Comparison of ENCODE assay signal across 1 cellular context in the genomic region with DNA sequence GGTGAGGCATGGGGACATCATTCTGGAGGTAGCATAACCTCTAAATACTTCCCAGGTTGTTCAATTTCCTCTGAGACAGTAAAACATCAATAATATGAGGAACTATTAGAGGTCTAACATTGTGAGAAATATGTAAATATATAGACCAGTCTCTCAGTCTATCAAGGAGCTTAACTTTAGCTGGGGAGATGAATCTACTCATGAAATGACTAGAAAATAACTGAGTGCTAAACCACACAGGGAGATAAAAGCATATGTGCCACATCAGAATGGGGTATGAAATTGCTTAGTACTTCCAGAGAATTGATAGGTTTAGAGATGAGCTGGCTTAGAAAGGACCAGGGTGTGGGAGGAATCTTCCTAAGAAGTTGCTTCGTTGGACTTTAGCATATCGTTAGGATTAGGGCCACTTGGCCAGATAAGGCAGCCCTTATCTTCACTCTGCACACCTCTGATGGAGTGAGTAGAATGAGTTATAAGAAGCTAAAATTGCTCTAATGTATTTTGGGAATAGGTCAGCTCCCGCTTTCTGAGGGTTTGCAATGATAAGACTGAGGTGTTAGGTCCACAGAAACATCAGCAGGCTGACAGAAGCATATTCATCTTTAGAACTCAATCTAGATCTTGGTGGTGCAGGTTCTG.
TF ChIP-seq lines count a peak whose summit lies in the region.

No MANE protein-coding gene starts in this region.

TF ChIP-seq in K562, 482 proteins besides CTCF, POLR2A, EP300 and RAD21 (continued from another document and continues in another):
- TF ChIP-seq HNRNPUL1 (IDR thresholded peaks at IDR 0.05; ENCODE audit: low read length) (no peak), FOXM1 (IDR thresholded peaks at IDR 0.05; ENCODE audit: low read depth) (peak; percentile 79), FOXM1 (CRISPR knock-in tag; IDR thresholded peaks at IDR 0.05; ENCODE audit: low read depth) (no peak), RBM39 (optimal IDR thresholded peaks at IDR 0.05; ENCODE audit: low read depth, low read length) (no peak), ZNF121 (CRISPR knock-in tag; conservative IDR thresholded peaks at IDR 0.05) (no peak), ZNF197 (CRISPR knock-in tag; IDR thresholded peaks at IDR 0.05; ENCODE audit: low read depth) (no peak), SMARCA5 (IDR thresholded peaks at IDR 0.05) (peak; percentile 12; the same call in 1 of the 2 replicates), RBM25 (IDR thresholded peaks at IDR 0.05; ENCODE audit: low read depth, low read length, severe bottlenecking) (no peak), ZSCAN32 (CRISPR knock-in tag; IDR thresholded peaks at IDR 0.05) (no peak), RBM22 (IDR thresholded peaks at IDR 0.05; ENCODE audit: low read depth, low read length, poor library complexity, severe bottlenecking) (no peak), BRD9 (IDR thresholded peaks at IDR 0.05; ENCODE audit: low read depth, partially characterized antibody) (no peak), ZNF146 (CRISPR knock-in tag; IDR thresholded peaks at IDR 0.05; ENCODE audit: unreplicated experiment) (no peak), SMARCC2 (IDR thresholded peaks at IDR 0.05; ENCODE audit: low read depth) (peak; percentile 89), KLF1 (tag; IDR thresholded peaks at IDR 0.05) (no peak), ZNF764 (CRISPR knock-in tag; IDR thresholded peaks at IDR 0.05; ENCODE audit: low read depth) (no peak), KAT8 (IDR thresholded peaks at IDR 0.05; ENCODE audit: low read depth) (no peak), TRIM24 (IDR thresholded peaks at IDR 0.05) (peak; percentile 20 to 72; a peak in 3 of 4 replicates), CBX1 (IDR thresholded peaks at IDR 0.05; ENCODE audit: low read depth) (no peak), ATF1 (CRISPR knock-in tag; IDR thresholded peaks at IDR 0.05) (no peak), ATF1 (tag; IDR thresholded peaks at IDR 0.05) (no peak), TEAD1 (CRISPR knock-in tag; IDR thresholded peaks at IDR 0.05) (no peak), NBN (IDR thresholded peaks at IDR 0.05; ENCODE audit: low read depth) (0 out of 2 replicates have a peak, but pooled peaks have one; percentile 38), CBFA2T3 (IDR thresholded peaks at IDR 0.05) (peak; percentile 94), ZNF165 (CRISPR knock-in tag; IDR thresholded peaks at IDR 0.05; ENCODE audit: borderline replicate concordance) (no peak), RB1 (IDR thresholded peaks at IDR 0.05; ENCODE audit: low read depth) (peak; percentile 43; the same call in 1 of the 2 replicates), ZFP30 (CRISPR knock-in tag; IDR thresholded peaks at IDR 0.05; ENCODE audit: borderline replicate concordance) (no peak)
- TF ChIP-seq, protein P1, sequence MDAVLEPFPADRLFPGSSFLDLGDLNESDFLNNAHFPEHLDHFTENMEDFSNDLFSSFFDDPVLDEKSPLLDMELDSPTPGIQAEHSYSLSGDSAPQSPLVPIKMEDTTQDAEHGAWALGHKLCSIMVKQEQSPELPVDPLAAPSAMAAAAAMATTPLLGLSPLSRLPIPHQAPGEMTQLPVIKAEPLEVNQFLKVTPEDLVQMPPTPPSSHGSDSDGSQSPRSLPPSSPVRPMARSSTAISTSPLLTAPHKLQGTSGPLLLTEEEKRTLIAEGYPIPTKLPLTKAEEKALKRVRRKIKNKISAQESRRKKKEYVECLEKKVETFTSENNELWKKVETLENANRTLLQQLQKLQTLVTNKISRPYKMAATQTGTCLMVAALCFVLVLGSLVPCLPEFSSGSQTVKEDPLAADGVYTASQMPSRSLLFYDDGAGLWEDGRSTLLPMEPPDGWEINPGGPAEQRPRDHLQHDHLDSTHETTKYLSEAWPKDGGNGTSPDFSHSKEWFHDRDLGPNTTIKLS (IDR thresholded peaks at IDR 0.05; ENCODE audit: borderline replicate concordance, low read depth) = peak; percentile 31; the same call in 1 of the 2 replicates
- TF ChIP-seq, protein P2, sequence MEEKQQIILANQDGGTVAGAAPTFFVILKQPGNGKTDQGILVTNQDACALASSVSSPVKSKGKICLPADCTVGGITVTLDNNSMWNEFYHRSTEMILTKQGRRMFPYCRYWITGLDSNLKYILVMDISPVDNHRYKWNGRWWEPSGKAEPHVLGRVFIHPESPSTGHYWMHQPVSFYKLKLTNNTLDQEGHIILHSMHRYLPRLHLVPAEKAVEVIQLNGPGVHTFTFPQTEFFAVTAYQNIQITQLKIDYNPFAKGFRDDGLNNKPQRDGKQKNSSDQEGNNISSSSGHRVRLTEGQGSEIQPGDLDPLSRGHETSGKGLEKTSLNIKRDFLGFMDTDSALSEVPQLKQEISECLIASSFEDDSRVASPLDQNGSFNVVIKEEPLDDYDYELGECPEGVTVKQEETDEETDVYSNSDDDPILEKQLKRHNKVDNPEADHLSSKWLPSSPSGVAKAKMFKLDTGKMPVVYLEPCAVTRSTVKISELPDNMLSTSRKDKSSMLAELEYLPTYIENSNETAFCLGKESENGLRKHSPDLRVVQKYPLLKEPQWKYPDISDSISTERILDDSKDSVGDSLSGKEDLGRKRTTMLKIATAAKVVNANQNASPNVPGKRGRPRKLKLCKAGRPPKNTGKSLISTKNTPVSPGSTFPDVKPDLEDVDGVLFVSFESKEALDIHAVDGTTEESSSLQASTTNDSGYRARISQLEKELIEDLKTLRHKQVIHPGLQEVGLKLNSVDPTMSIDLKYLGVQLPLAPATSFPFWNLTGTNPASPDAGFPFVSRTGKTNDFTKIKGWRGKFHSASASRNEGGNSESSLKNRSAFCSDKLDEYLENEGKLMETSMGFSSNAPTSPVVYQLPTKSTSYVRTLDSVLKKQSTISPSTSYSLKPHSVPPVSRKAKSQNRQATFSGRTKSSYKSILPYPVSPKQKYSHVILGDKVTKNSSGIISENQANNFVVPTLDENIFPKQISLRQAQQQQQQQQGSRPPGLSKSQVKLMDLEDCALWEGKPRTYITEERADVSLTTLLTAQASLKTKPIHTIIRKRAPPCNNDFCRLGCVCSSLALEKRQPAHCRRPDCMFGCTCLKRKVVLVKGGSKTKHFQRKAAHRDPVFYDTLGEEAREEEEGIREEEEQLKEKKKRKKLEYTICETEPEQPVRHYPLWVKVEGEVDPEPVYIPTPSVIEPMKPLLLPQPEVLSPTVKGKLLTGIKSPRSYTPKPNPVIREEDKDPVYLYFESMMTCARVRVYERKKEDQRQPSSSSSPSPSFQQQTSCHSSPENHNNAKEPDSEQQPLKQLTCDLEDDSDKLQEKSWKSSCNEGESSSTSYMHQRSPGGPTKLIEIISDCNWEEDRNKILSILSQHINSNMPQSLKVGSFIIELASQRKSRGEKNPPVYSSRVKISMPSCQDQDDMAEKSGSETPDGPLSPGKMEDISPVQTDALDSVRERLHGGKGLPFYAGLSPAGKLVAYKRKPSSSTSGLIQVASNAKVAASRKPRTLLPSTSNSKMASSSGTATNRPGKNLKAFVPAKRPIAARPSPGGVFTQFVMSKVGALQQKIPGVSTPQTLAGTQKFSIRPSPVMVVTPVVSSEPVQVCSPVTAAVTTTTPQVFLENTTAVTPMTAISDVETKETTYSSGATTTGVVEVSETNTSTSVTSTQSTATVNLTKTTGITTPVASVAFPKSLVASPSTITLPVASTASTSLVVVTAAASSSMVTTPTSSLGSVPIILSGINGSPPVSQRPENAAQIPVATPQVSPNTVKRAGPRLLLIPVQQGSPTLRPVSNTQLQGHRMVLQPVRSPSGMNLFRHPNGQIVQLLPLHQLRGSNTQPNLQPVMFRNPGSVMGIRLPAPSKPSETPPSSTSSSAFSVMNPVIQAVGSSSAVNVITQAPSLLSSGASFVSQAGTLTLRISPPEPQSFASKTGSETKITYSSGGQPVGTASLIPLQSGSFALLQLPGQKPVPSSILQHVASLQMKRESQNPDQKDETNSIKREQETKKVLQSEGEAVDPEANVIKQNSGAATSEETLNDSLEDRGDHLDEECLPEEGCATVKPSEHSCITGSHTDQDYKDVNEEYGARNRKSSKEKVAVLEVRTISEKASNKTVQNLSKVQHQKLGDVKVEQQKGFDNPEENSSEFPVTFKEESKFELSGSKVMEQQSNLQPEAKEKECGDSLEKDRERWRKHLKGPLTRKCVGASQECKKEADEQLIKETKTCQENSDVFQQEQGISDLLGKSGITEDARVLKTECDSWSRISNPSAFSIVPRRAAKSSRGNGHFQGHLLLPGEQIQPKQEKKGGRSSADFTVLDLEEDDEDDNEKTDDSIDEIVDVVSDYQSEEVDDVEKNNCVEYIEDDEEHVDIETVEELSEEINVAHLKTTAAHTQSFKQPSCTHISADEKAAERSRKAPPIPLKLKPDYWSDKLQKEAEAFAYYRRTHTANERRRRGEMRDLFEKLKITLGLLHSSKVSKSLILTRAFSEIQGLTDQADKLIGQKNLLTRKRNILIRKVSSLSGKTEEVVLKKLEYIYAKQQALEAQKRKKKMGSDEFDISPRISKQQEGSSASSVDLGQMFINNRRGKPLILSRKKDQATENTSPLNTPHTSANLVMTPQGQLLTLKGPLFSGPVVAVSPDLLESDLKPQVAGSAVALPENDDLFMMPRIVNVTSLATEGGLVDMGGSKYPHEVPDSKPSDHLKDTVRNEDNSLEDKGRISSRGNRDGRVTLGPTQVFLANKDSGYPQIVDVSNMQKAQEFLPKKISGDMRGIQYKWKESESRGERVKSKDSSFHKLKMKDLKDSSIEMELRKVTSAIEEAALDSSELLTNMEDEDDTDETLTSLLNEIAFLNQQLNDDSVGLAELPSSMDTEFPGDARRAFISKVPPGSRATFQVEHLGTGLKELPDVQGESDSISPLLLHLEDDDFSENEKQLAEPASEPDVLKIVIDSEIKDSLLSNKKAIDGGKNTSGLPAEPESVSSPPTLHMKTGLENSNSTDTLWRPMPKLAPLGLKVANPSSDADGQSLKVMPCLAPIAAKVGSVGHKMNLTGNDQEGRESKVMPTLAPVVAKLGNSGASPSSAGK (IDR thresholded peaks at IDR 0.05) = no peak
- TF ChIP-seq, protein P3, sequence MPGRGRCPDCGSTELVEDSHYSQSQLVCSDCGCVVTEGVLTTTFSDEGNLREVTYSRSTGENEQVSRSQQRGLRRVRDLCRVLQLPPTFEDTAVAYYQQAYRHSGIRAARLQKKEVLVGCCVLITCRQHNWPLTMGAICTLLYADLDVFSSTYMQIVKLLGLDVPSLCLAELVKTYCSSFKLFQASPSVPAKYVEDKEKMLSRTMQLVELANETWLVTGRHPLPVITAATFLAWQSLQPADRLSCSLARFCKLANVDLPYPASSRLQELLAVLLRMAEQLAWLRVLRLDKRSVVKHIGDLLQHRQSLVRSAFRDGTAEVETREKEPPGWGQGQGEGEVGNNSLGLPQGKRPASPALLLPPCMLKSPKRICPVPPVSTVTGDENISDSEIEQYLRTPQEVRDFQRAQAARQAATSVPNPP (IDR thresholded peaks at IDR 0.05; ENCODE audit: borderline replicate concordance, insufficient read depth, insufficient read length) = no peak
- TF ChIP-seq, protein P4, sequence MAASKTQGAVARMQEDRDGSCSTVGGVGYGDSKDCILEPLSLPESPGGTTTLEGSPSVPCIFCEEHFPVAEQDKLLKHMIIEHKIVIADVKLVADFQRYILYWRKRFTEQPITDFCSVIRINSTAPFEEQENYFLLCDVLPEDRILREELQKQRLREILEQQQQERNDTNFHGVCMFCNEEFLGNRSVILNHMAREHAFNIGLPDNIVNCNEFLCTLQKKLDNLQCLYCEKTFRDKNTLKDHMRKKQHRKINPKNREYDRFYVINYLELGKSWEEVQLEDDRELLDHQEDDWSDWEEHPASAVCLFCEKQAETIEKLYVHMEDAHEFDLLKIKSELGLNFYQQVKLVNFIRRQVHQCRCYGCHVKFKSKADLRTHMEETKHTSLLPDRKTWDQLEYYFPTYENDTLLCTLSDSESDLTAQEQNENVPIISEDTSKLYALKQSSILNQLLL (CRISPR knock-in tag; IDR thresholded peaks at IDR 0.05; ENCODE audit: borderline replicate concordance) = no peak
- TF ChIP-seq, protein P5, sequence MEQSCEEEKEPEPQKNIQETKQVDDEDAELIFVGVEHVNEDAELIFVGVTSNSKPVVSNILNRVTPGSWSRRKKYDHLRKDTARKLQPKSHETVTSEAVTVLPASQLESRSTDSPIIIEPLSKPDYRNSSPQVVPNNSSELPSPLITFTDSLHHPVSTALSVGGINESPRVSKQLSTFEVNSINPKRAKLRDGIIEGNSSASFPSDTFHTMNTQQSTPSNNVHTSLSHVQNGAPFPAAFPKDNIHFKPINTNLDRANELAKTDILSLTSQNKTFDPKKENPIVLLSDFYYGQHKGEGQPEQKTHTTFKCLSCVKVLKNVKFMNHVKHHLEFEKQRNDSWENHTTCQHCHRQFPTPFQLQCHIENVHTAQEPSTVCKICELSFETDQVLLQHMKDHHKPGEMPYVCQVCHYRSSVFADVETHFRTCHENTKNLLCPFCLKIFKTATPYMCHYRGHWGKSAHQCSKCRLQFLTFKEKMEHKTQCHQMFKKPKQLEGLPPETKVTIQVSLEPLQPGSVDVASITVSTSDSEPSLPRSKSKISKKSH (CRISPR knock-in tag; IDR thresholded peaks at IDR 0.05) = no peak
- TF ChIP-seq, protein P6, sequence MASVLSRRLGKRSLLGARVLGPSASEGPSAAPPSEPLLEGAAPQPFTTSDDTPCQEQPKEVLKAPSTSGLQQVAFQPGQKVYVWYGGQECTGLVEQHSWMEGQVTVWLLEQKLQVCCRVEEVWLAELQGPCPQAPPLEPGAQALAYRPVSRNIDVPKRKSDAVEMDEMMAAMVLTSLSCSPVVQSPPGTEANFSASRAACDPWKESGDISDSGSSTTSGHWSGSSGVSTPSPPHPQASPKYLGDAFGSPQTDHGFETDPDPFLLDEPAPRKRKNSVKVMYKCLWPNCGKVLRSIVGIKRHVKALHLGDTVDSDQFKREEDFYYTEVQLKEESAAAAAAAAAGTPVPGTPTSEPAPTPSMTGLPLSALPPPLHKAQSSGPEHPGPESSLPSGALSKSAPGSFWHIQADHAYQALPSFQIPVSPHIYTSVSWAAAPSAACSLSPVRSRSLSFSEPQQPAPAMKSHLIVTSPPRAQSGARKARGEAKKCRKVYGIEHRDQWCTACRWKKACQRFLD (CRISPR knock-in tag; IDR thresholded peaks at IDR 0.05) = 0 out of 2 replicates have a peak, but pooled peaks have one; percentile 30
- TF ChIP-seq, protein P7, sequence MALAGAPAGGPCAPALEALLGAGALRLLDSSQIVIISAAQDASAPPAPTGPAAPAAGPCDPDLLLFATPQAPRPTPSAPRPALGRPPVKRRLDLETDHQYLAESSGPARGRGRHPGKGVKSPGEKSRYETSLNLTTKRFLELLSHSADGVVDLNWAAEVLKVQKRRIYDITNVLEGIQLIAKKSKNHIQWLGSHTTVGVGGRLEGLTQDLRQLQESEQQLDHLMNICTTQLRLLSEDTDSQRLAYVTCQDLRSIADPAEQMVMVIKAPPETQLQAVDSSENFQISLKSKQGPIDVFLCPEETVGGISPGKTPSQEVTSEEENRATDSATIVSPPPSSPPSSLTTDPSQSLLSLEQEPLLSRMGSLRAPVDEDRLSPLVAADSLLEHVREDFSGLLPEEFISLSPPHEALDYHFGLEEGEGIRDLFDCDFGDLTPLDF (CRISPR knock-in tag; IDR thresholded peaks at IDR 0.05) = no peak
- TF ChIP-seq, protein P8, sequence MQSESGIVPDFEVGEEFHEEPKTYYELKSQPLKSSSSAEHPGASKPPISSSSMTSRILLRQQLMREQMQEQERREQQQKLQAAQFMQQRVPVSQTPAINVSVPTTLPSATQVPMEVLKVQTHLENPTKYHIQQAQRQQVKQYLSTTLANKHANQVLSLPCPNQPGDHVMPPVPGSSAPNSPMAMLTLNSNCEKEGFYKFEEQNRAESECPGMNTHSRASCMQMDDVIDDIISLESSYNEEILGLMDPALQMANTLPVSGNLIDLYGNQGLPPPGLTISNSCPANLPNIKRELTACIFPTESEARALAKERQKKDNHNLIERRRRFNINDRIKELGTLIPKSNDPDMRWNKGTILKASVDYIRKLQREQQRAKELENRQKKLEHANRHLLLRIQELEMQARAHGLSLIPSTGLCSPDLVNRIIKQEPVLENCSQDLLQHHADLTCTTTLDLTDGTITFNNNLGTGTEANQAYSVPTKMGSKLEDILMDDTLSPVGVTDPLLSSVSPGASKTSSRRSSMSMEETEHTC (IDR thresholded peaks at IDR 0.05) = no peak
